In genomic region chr1:36450270-36450918, GRCh38 we compare ENCODE assay signal across 8 cellular contexts. TPM values are rescaled to one million over a fixed set of nuclear protein-coding genes. Genes with fewer than 3 reads are reported as not detected.
A peak's percentile ranks its signal among the peaks of the same experiment; 100 is the strongest.
DNase-seq lines count a peak whose midpoint lies in the region; ATAC-seq and TF ChIP-seq lines count a peak whose summit lies in the region.

Gene OSCP1, minus strand, starts transcription at chr1:36450451. Its CDS starts 82 bp downstream, at chr1:36450369.

- peaks cover 21% of the 10 kb centered on the region for H3K36me3 Mint-ChIP-seq in activated T-cell treated with anti-CD3 and anti-CD28 coated beads, Interleukin-2, amount 50 U/mL, for 24 hours (ENCODE audit: low read depth)

- H3K4me1 Mint-ChIP-seq in activated T-cell treated with anti-CD3 and anti-CD28 coated beads, Interleukin-2, amount 50 U/mL, for 24 hours (ENCODE audit: low read depth) = peaks cover 16% of the 10 kb centered on the region

- no peaks in the 10 kb centered on the region for H4K20me1 ChIP-seq in OCI-LY3 (ENCODE audit: insufficient read depth, low read length)

- H3K9me3 ChIP-seq in HUES48 (ENCODE audit: control insufficient read depth, insufficient read depth, low read length) (no peaks in the 10 kb centered on the region), OCI-LY3 (ENCODE audit: insufficient read depth, low read length) (no peaks in the 10 kb centered on the region), mucosa of descending colon (no peaks in the 10 kb centered on the region)

- H3K27ac Mint-ChIP-seq in activated T-cell treated with anti-CD3 and anti-CD28 coated beads, Interleukin-2, amount 50 U/mL, for 24 hours = peak within 1 kb of the TSS; percentile 92

- in situ Hi-C loops in Caki2 (cut with HindIII; ENCODE audit: low pct_unique_long_range_greater_than_20kb, low sequenced_read_pairs) = no loop called here

- H3K36me3 ChIP-seq in HUES48 (ENCODE audit: control insufficient read depth, insufficient read depth, low read length) (peaks cover 12% of the 10 kb centered on the region), OCI-LY3 (replicated peaks; ENCODE audit: low read depth, low read length) (peaks cover 3% of the 10 kb centered on the region), mucosa of descending colon (ENCODE audit: low read depth) (peaks cover 2% of the 10 kb centered on the region)

- peak within 1 kb of the TSS; percentile 96 for H3K4me2 ChIP-seq in OCI-LY3 (ENCODE audit: low read length)

- no peaks in the 10 kb centered on the region for H3K9me3 Mint-ChIP-seq in activated T-cell treated with anti-CD3 and anti-CD28 coated beads, Interleukin-2, amount 50 U/mL, for 24 hours

- intact Hi-C loops in mucosa of descending colon (cut with DNase I, micrococcal nuclease) = no loop called here

- H3K9ac ChIP-seq in HUES48 (ENCODE audit: low read depth, low read length) (peak within 1 kb of the TSS; percentile 73), OCI-LY3 (ENCODE audit: low read length) (peak within 1 kb of the TSS; percentile 82)

- H2AFZ ChIP-seq in OCI-LY3 (ENCODE audit: low read depth, low read length) = peak within 1 kb of the TSS; percentile 66

- H3K4me3 ChIP-seq in HUES48 (ENCODE audit: low read depth, low read length) = peak within 1 kb of the TSS; percentile 73
- peak within 1 kb of the TSS; percentile 85 for H3K4me3 ChIP-seq in OCI-LY3 (ENCODE audit: low read length)
- H3K4me3 ChIP-seq in epithelial cell of proximal tubule (ENCODE audit: low read depth, low read length) = peak within 1 kb of the TSS; percentile 79
- H3K4me3 ChIP-seq in mucosa of descending colon = peak within 1 kb of the TSS; percentile 36

- ATAC-seq in GM21390 (IDR thresholded peaks at IDR 0.05; ENCODE audit: unreplicated experiment) (peak; percentile 97), mucosa of descending colon (peak; percentile 99)

- H3K4me1 ChIP-seq in HUES48 (ENCODE audit: control insufficient read depth, insufficient read depth, low read length) = peaks cover 3% of the 10 kb centered on the region
- peaks cover 9% of the 10 kb centered on the region for H3K4me1 ChIP-seq in OCI-LY3 (ENCODE audit: low read length)
- H3K4me1 ChIP-seq in mucosa of descending colon (ENCODE audit: low read depth) = no peaks in the 10 kb centered on the region

- TF ChIP-seq CTCF in OCI-LY3 (IDR thresholded peaks at IDR 0.05; ENCODE audit: low read depth, low read length) (no peak), epithelial cell of proximal tubule (conservative IDR thresholded peaks at IDR 0.05; ENCODE audit: low read depth, low read length) (no peak), mucosa of descending colon (IDR thresholded peaks at IDR 0.05) (no peak)

- peak; percentile 93 for DNase-seq in Caki2 (ENCODE audit: low read depth)
- peak; percentile 89 for DNase-seq in activated T-cell treated with anti-CD3 and anti-CD28 coated beads, Interleukin-2, amount 50 U/mL, for 24 hours
- DNase-seq in epithelial cell of proximal tubule (ENCODE audit: low read depth) = peak; percentile 66
- DNase-seq in mucosa of descending colon = peak; percentile 96
- DNase-seq in stimulated activated CD8-positive, alpha-beta memory T cell treated with anti-CD3 and anti-CD28 coated beads, Interleukin-4, amount 100 ng/mL, for 1 hour (ENCODE audit: low read depth in 2 of 2, low spot score in 1 of 2) = peak; percentile 66 to 72

- H3K27me3 Mint-ChIP-seq in activated T-cell treated with anti-CD3 and anti-CD28 coated beads, Interleukin-2, amount 50 U/mL, for 24 hours = no peaks in the 10 kb centered on the region

- H3K27ac ChIP-seq in HUES48 (ENCODE audit: low read depth, low read length) (peak within 1 kb of the TSS; percentile 72), OCI-LY3 (ENCODE audit: low read length) (peak within 1 kb of the TSS; percentile 61)

- no peaks in the 10 kb centered on the region for H3K79me2 ChIP-seq in OCI-LY3 (ENCODE audit: low read length)

- H3K27me3 ChIP-seq in HUES48 (ENCODE audit: control insufficient read depth, insufficient read depth, low read length) = no peaks in the 10 kb centered on the region
- H3K27me3 ChIP-seq in OCI-LY3 (ENCODE audit: low read depth, low read length) = no peaks in the 10 kb centered on the region

- H3K4me3 Mint-ChIP-seq in activated T-cell treated with anti-CD3 and anti-CD28 coated beads, Interleukin-2, amount 50 U/mL, for 24 hours = peak within 1 kb of the TSS; percentile 85

RNA-seq across cellular contexts. Expression of gene OSCP1, which starts in this region (rescaled TPM):
- total RNA-seq in Caki2 (2014; rRNA removed; shearing (Covaris generic); ENCODE audit: low replicate concordance) = 9.1 and 16.9 TPM in 2 replicates
- total RNA-seq in epithelial cell of proximal tubule = 4.0 and 4.3 TPM in 2 replicates
- total RNA-seq in mucosa of descending colon = 1 to 10 TPM; 2.5 to 8.4 (median 3.7) TPM

Comparison
In these comparisons a context has a peak if more than half of its experiments do, and no peak if none do; other contexts are left out.
1. Peak in every context shown above with its lines: DNase-seq, ATAC-seq, H3K4me3 ChIP-seq and H3K27ac ChIP-seq.